Comparison of ENCODE assay signal across 24 cellular contexts in genomic region chr18:50666536-50666935, GRCh38.
DNase-seq lines count a peak whose midpoint lies in the region; ATAC-seq and TF ChIP-seq lines count a peak whose summit lies in the region.
"Had no signal": no experiment of that assay in that cellular context is flagged by ENCODE, and none has a peak within 500 bp of the region (broad histone marks: within the 10 kb centered on the region; RNA-seq: fewer than 3 reads in every experiment).

No MANE protein-coding gene starts in this region.

- POLR2A ChIA-PET in HEK293 (lab: Yijun Ruan, JAX) = interaction anchor here (0.6 kb wide), 2 partner anchors 377 to 973 kb away, joined by 3 to 4 read pairs; no protein-coding TSS in a partner anchor

- intact Hi-C loops in dorsolateral prefrontal cortex (cut with DNase I) = no loop called here
- intact Hi-C loops in left ventricle myocardium superior (cut with micrococcal nuclease) = no loop called here
- intact Hi-C loops in stomach (cut with DNase I; ENCODE audit: low total_unique reads) = no loop called here

- H3K36me3 ChIP-seq in HEK293 (ENCODE audit: control insufficient read depth in 2 of 2, insufficient read depth in 1 of 2, low read length in 2 of 2) (no peaks in the 10 kb centered on the region), stomach (no peaks in the 10 kb centered on the region)
- H3K36me3 ChIP-seq: SJCRH30 had no signal

- DNase-seq in dorsolateral prefrontal cortex = no peak
- DNase-seq in left ventricle myocardium superior = no peak
- peak; percentile 84 for DNase-seq in putamen (ENCODE audit: low spot score)
- DNase-seq in foreskin keratinocyte = no peak
- DNase-seq in stomach = no peak
- DNase-seq: CD8-positive, alpha-beta memory T cell; DMS 273 treated with DMSO at 0.1 percent for 48 hours; DMS79; EL; GDM1; Karpas-422; NCI-H1092; NCI-H1436 treated with DMSO at 0.1 percent for 48 hours; NCI-H1930; NCI-H2107; NCI-H446; NCI-H524 treated with DMSO at 0.1 percent for 48 hours; NCI-H774; SJCRH30 had no signal

- no peak overlapping the region for H3K27ac ChIP-seq in HEK293 (ENCODE audit: extremely low read depth, low read depth, low read length)
- peak overlapping the region in 34 of 59 donors; percentile 3 to 80 (median 58) for H3K27ac ChIP-seq in dorsolateral prefrontal cortex
- H3K27ac ChIP-seq in foreskin keratinocyte = no peak overlapping the region
- peak overlapping the region in 1 of 5 donors; percentile 13 for H3K27ac ChIP-seq in stomach
- H3K27ac ChIP-seq: SJCRH30 had no signal

- H3K27me3 ChIP-seq in dorsolateral prefrontal cortex = no peaks in the 10 kb centered on the region
- no peaks in the 10 kb centered on the region for H3K27me3 ChIP-seq in foreskin keratinocyte
- H3K27me3 ChIP-seq in stomach = no peaks in the 10 kb centered on the region
- H3K27me3 ChIP-seq: SJCRH30 had no signal

- H3K4me3 ChIP-seq in HEK293 (ENCODE audit: low read depth, low read length) (no peak overlapping the region), dorsolateral prefrontal cortex (peak overlapping the region in 1 of 59 donors; percentile 22), stomach (no peak overlapping the region)
- H3K4me3 ChIP-seq: SJCRH30 had no signal

- ATAC-seq in left ventricle myocardium superior = peak; percentile 31
- no peak for ATAC-seq in HG03135 (IDR thresholded peaks at IDR 0.05; ENCODE audit: unreplicated experiment)
- no peak for ATAC-seq in foreskin keratinocyte
- ATAC-seq: HCT116, HepG2, SK-N-SH treated with all-trans-retinoic acid at 6 μM for 48 hours had no signal

- 52 to 73% (median 63%) methylated on average over 4 of the region's 4 CpGs for WGBS in stomach, 5 donors

- TF ChIP-seq CTCF in HEK293 (tag by site-specific recombination; IDR thresholded peaks at IDR 0.05) (no peak), dorsolateral prefrontal cortex (IDR thresholded peaks at IDR 0.05 in 54 of 56, conservative IDR thresholded peaks at IDR 0.05 in 2 of 56; ENCODE audit: low read depth in 1 of 56, partially characterized antibody in 56 of 56) (no peak), foreskin keratinocyte (conservative IDR thresholded peaks at IDR 0.05) (no peak), stomach (IDR thresholded peaks at IDR 0.05) (no peak)

- H3K4me1 ChIP-seq in HEK293 (ENCODE audit: control insufficient read depth, insufficient read depth, low read length) (no peaks in the 10 kb centered on the region), foreskin keratinocyte (no peaks in the 10 kb centered on the region), stomach (peaks cover 0 to 10% (median 4%) of the 10 kb centered on the region in 4 donors)
- H3K4me1 ChIP-seq: SJCRH30 had no signal

- H3K9me3 ChIP-seq in HEK293 (ENCODE audit: control insufficient read depth, insufficient read depth, low read depth, low read length) (no peaks in the 10 kb centered on the region), stomach (peaks cover 0 to 15% (median 3%) of the 10 kb centered on the region in 4 donors)
- H3K9me3 ChIP-seq: SJCRH30 had no signal

- TF ChIP-seq POLR2A in stomach (IDR thresholded peaks at IDR 0.05) = no peak

- TF ChIP-seq EP300 in stomach (IDR thresholded peaks at IDR 0.05) = no peak

- CTCF ChIA-PET in HEK293 (lab: Yijun Ruan, JAX) = interaction anchor here (0.9 kb wide), 1 partner anchor 9 kb away, joined by 3 read pairs; no protein-coding TSS in a partner anchor

TF ChIP-seq in HEK293, 187 proteins besides CTCF, POLR2A, EP300 and RAD21:
- no peak for TF ChIP-seq GFI1B (tag by site-specific recombination; IDR thresholded peaks at IDR 0.05)
- no peak for TF ChIP-seq SCRT2 (tag by site-specific recombination; IDR thresholded peaks at IDR 0.05)
- no peak for TF ChIP-seq TCF7L2 (IDR thresholded peaks at IDR 0.05; ENCODE audit: borderline replicate concordance, low read depth, low read length)
- no peak for TF ChIP-seq ZNF530 (tag by site-specific recombination; IDR thresholded peaks at IDR 0.05; ENCODE audit: low read depth)
- no peak for TF ChIP-seq ZNF248 (tag by site-specific recombination; IDR thresholded peaks at IDR 0.05)
- peak; percentile 63 for TF ChIP-seq ZFHX2 (tag by site-specific recombination; conservative IDR thresholded peaks at IDR 0.05)
- peak; percentile 72 for TF ChIP-seq GLIS1 (tag by site-specific recombination; IDR thresholded peaks at IDR 0.05)
- TF ChIP-seq ZNF777 (tag by site-specific recombination; IDR thresholded peaks at IDR 0.05; ENCODE audit: borderline replicate concordance) = no peak
- no peak for TF ChIP-seq ZNF341 (tag by site-specific recombination; IDR thresholded peaks at IDR 0.05; ENCODE audit: low read depth)
- no peak for TF ChIP-seq ZNF391 (tag by site-specific recombination; IDR thresholded peaks at IDR 0.05; ENCODE audit: borderline replicate concordance, low read depth)
- TF ChIP-seq EGR2 (tag by site-specific recombination; IDR thresholded peaks at IDR 0.05; ENCODE audit: low read depth) = peak; percentile 62; the same call in 1 of the 2 replicates
- no peak for TF ChIP-seq ZNF596 (tag by site-specific recombination; IDR thresholded peaks at IDR 0.05)
- TF ChIP-seq ZNF658 (tag by site-specific recombination; IDR thresholded peaks at IDR 0.05) = no peak
- no peak for TF ChIP-seq ZNF398 (tag by site-specific recombination; IDR thresholded peaks at IDR 0.05)
- TF ChIP-seq ZIC2 (tag by site-specific recombination; IDR thresholded peaks at IDR 0.05) = 0 out of 2 replicates have a peak, but pooled peaks have one; percentile 18

Comparison
In these comparisons a context has a peak if more than half of its experiments do, and no peak if none do; other contexts are left out.
1. H3K27ac ChIP-seq: peak in dorsolateral prefrontal cortex (34 of 59); none in HEK293 (single experiment) and foreskin keratinocyte (single experiment).